In genomic region chr11:78079232-78080083, GRCh38 we compare ENCODE assay signal across 8 cellular contexts. TPM values are rescaled to one million over a fixed set of nuclear protein-coding genes. Genes with fewer than 3 reads are reported as not detected.
DNase-seq lines count a peak whose midpoint lies in the region; ATAC-seq lines count a peak whose summit lies in the region.

Gene NDUFC2 (minus strand): TSS chr11:78079862. CDS start chr11:78079744, 118 bp downstream.

- H3K9ac ChIP-seq in endocrine pancreas (ENCODE audit: control insufficient read depth, insufficient read depth, low read length): peak within 1 kb of the TSS; percentile 82
- H3K9ac ChIP-seq in mesenchymal stem cell (ENCODE audit: low read length): peak within 1 kb of the TSS; percentile 96

- peak within 1 kb of the TSS; percentile 93 for H4K8ac ChIP-seq in mesenchymal stem cell (ENCODE audit: low read length)

- H3K18ac ChIP-seq in mesenchymal stem cell (ENCODE audit: low read depth in 1 of 2, low read length in 2 of 2): peak within 1 kb of the TSS; percentile 82 to 88

- H2AFZ ChIP-seq in mesenchymal stem cell (ENCODE audit: low read depth, low read length): peak within 1 kb of the TSS; percentile 74

- H3K4ac ChIP-seq in mesenchymal stem cell (ENCODE audit: low read depth in 1 of 2, low read length in 2 of 2): peak within 1 kb of the TSS; percentile 92 to 96

- H3K27me3 ChIP-seq in endocrine pancreas (ENCODE audit: control insufficient read depth, insufficient read depth, low read length) (no peaks in the 10 kb centered on the region), mesenchymal stem cell (ENCODE audit: control insufficient read depth in 1 of 2, insufficient read depth in 1 of 2, low read length in 2 of 2) (no peaks in the 10 kb centered on the region)

- DNase-seq in CD1c-positive myeloid dendritic cell (ENCODE audit: extremely low spot score) (peak; percentile 75), NOMO-1 (lab: John Stamatoyannopoulos, UW; ENCODE audit: unreplicated experiment in 2 of 2) (peak; percentile 64 to 67), mesenchymal stem cell (peak; percentile 85)
- peak; percentile 41 to 55 (median 53) for DNase-seq in activated CD8-positive, alpha-beta memory T cell treated with anti-CD3 and anti-CD28 coated beads for 48 hours (ENCODE audit: low read depth in 2 of 3, low spot score in 2 of 3)
- peak; percentile 37 for DNase-seq in stimulated activated CD8-positive, alpha-beta memory T cell treated with anti-CD3 and anti-CD28 coated beads, Interleukin-12 subunit alpha, Interleukin-12 subunit beta, amount 100 ng/mL, for 24 hours (ENCODE audit: extremely low read depth)

- peaks cover 3% of the 10 kb centered on the region for H3K4me1 ChIP-seq in endocrine pancreas (ENCODE audit: control insufficient read depth, insufficient read depth, low read length)
- H3K4me1 ChIP-seq in mesenchymal stem cell (ENCODE audit: control insufficient read depth, insufficient read depth, low read depth, low read length): peaks cover 12% of the 10 kb centered on the region

- peak within 1 kb of the TSS; percentile 83 for H4K91ac ChIP-seq in mesenchymal stem cell (ENCODE audit: low read length)

- H3K9me3 ChIP-seq in endocrine pancreas (ENCODE audit: control insufficient read depth, low read length) (no peaks in the 10 kb centered on the region), mesenchymal stem cell (ENCODE audit: control insufficient read depth, low read length) (no peaks in the 10 kb centered on the region)

- WGBS in mesenchymal stem cell: under 1% methylated on average over 62 of the region's 68 CpGs

- H2BK5ac ChIP-seq in mesenchymal stem cell (ENCODE audit: low read depth, low read length, poor library complexity, severe bottlenecking): no peak within 1 kb of the TSS

- H2BK120ac ChIP-seq in mesenchymal stem cell (ENCODE audit: low read depth, low read length): peak within 1 kb of the TSS; percentile 82

- H3K23ac ChIP-seq in mesenchymal stem cell (ENCODE audit: low read length in 2 of 2): peak within 1 kb of the TSS; percentile 67 to 94

- peak within 1 kb of the TSS; percentile 60 for H2BK15ac ChIP-seq in mesenchymal stem cell (ENCODE audit: low read depth, poor library complexity, severe bottlenecking)

- H2BK12ac ChIP-seq in mesenchymal stem cell (ENCODE audit: low read length in 2 of 2): peak within 1 kb of the TSS; percentile 43 to 52

- peak within 1 kb of the TSS; percentile 92 for H3K27ac ChIP-seq in mesenchymal stem cell (ENCODE audit: low read length, poor library complexity, severe bottlenecking)

- H3K14ac ChIP-seq in mesenchymal stem cell (ENCODE audit: low read length in 2 of 2): peak within 1 kb of the TSS in 1 of 2 experiments; percentile 93

- ATAC-seq in GM19395 (IDR thresholded peaks at IDR 0.05; ENCODE audit: unreplicated experiment) (peak; percentile 79), HG03575 (IDR thresholded peaks at IDR 0.05; ENCODE audit: extremely low read depth, insufficient number of reproducible peaks, low FRiP score, unreplicated experiment) (peak; percentile 31)

- H3K36me3 ChIP-seq in endocrine pancreas (ENCODE audit: control insufficient read depth, insufficient read depth, low read length): no peaks in the 10 kb centered on the region
- peaks cover 2 to 3% of the 10 kb centered on the region in 2 experiments for H3K36me3 ChIP-seq in mesenchymal stem cell (ENCODE audit: control insufficient read depth in 1 of 2, insufficient read depth in 2 of 2, low read depth in 1 of 2, low read length in 2 of 2)

- H2AK5ac ChIP-seq in mesenchymal stem cell (ENCODE audit: low read length, severe bottlenecking): no peak within 1 kb of the TSS

- peak within 1 kb of the TSS; percentile 77 for H3K4me2 ChIP-seq in mesenchymal stem cell (ENCODE audit: low read length, poor library complexity, severe bottlenecking)

- H3K4me3 ChIP-seq in endocrine pancreas (ENCODE audit: control insufficient read depth, insufficient read depth, low read length) (peak within 1 kb of the TSS; percentile 87), mesenchymal stem cell (ENCODE audit: insufficient read depth in 1 of 2, low read depth in 1 of 2, low read length in 2 of 2) (peak within 1 kb of the TSS; percentile 92 to 93)

- H3K79me1 ChIP-seq in mesenchymal stem cell (replicated peaks; ENCODE audit: low read length, poor library complexity, severe bottlenecking): peaks cover 3% of the 10 kb centered on the region

RNA-seq across cellular contexts. Expression of gene NDUFC2, which starts in this region (rescaled TPM):
- 291 TPM for polyA plus RNA-seq in mesenchymal stem cell (2013, experiment 1 of 2)
- 297 TPM for polyA plus RNA-seq in mesenchymal stem cell (2013, experiment 2 of 2)

Comparison
In these comparisons a context has a peak if more than half of its experiments do, and no peak if none do; other contexts are left out.
1. Peak in every context shown above with its lines: DNase-seq, ATAC-seq, H3K4me3 ChIP-seq and H3K27ac ChIP-seq.